Comparison of ENCODE assay signal across 18 cellular contexts in the genomic region with DNA sequence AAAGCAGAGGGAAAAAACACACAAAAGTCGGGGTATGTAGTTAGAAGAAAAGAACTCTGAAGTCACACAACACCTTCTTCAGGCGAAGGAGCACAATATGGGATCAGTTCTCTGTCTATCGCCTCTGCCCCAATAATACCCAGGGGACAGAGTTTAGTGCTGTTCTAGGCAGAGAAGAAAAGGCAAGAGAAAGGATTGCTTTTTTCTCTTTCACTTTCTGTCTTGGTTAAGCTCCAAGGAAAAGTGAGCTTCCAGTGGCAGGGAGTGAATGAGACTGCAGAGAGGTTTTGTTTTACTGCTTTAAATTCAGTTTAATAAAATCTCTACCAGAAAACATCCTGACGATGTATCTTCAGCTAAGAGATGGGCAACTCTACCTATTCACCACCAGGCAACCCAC.
A peak's percentile ranks its signal among the peaks of the same experiment; 100 is the strongest.
DNase-seq lines count a peak whose midpoint lies in the region; ATAC-seq and TF ChIP-seq lines count a peak whose summit lies in the region.
"Had no signal": no experiment of that assay in that cellular context is flagged by ENCODE, and none has a peak within 500 bp of the region (broad histone marks: within the 10 kb centered on the region; RNA-seq: fewer than 3 reads in every experiment).

No MANE protein-coding gene starts in this region.

- 74 to 77% methylated on average over 4 of the region's 4 CpGs for WGBS in upper lobe of left lung, 2 donors

- peaks cover 2% of the 10 kb centered on the region for H3K36me3 Mint-ChIP-seq in chondrocyte (ENCODE audit: low read depth)
- no peaks in the 10 kb centered on the region for H3K36me3 Mint-ChIP-seq in stimulated activated naive B cell treated with anti-CD40 and anti-IgM and Interleukin-4, amounts not matched to agents 10 μg/mL and 1 μg/mL and 100 μg/mL, for 72 hours
- H3K36me3 Mint-ChIP-seq in activated T-helper 1 cell treated with anti-CD3 and anti-CD28 coated beads, Interleukin-12 subunit alpha, Interleukin-12 subunit beta, Interleukin-2, Interleukin-4 antibody, amounts not matched to agents 30 ng/mL and 10 ng/mL and 1 ng/mL, durations not matched to agents 14 hours and 24 hours and 36 hours (ENCODE audit: low read depth) = no peaks in the 10 kb centered on the region
- H3K36me3 Mint-ChIP-seq: activated naive CD4-positive, alpha-beta T cell treated with anti-CD3 and anti-CD28 coated beads, Interleukin-2, amount 10 ng/mL, durations not matched to agents 7 days and 5 days had no signal

- TF ChIP-seq POLR2A in upper lobe of left lung (IDR thresholded peaks at IDR 0.05) = no peak

- no peak overlapping the region for H3K4me3 ChIP-seq in HL-60 (replicated peaks; ENCODE audit: insufficient read depth, low read length)
- peak overlapping the region; percentile 8 to 32 for H3K4me3 ChIP-seq in mucosa of rectum (ENCODE audit: low read length in 2 of 2)
- no peak overlapping the region for H3K4me3 ChIP-seq in upper lobe of left lung
- H3K4me3 ChIP-seq: hepatocyte, right lobe of liver had no signal

- H3K36me3 ChIP-seq in mucosa of rectum (ENCODE audit: control insufficient read depth in 2 of 2, insufficient read depth in 2 of 2, low read length in 2 of 2) (no peaks in the 10 kb centered on the region), upper lobe of left lung (no peaks in the 10 kb centered on the region)
- H3K36me3 ChIP-seq: right lobe of liver had no signal

- peak overlapping the region in 1 of 2 donors; percentile 36 for H3K9ac ChIP-seq in mucosa of rectum (ENCODE audit: low read depth in 1 of 2, low read length in 2 of 2)

- no peaks in the 10 kb centered on the region for H3K27me3 Mint-ChIP-seq in chondrocyte (ENCODE audit: low read depth)
- H3K27me3 Mint-ChIP-seq in stimulated activated naive B cell treated with anti-CD40 and anti-IgM and Interleukin-4, amounts not matched to agents 10 μg/mL and 1 μg/mL and 100 μg/mL, for 72 hours = peaks cover 0 to 9% of the 10 kb centered on the region in 2 donors
- no peaks in the 10 kb centered on the region for H3K27me3 Mint-ChIP-seq in activated T-helper 1 cell treated with anti-CD3 and anti-CD28 coated beads, Interleukin-12 subunit alpha, Interleukin-12 subunit beta, Interleukin-2, Interleukin-4 antibody, amounts not matched to agents 30 ng/mL and 10 ng/mL and 1 ng/mL, durations not matched to agents 14 hours and 24 hours and 36 hours (ENCODE audit: insufficient read depth)
- H3K27me3 Mint-ChIP-seq: activated naive CD4-positive, alpha-beta T cell treated with anti-CD3 and anti-CD28 coated beads, Interleukin-2, amount 10 ng/mL, durations not matched to agents 7 days and 5 days had no signal

- H3K4me1 ChIP-seq in mucosa of rectum (ENCODE audit: control insufficient read depth in 2 of 2, insufficient read depth in 2 of 2, low read length in 2 of 2) (no peaks in the 10 kb centered on the region), upper lobe of left lung (no peaks in the 10 kb centered on the region)
- H3K4me1 ChIP-seq: right lobe of liver had no signal

- peak overlapping the region; percentile 66 for H3K27ac ChIP-seq in HL-60 (replicated peaks)
- peak overlapping the region in 1 of 2 donors; percentile 19 for H3K27ac ChIP-seq in mucosa of rectum (ENCODE audit: low read depth in 2 of 2, low read length in 2 of 2)
- peak overlapping the region in 2 of 4 donors; percentile 19 to 51 for H3K27ac ChIP-seq in upper lobe of left lung
- H3K27ac ChIP-seq: hepatocyte, right lobe of liver had no signal

- H3K27me3 ChIP-seq in HL-60 (ENCODE audit: insufficient read depth, poor library complexity, severe bottlenecking) = no peaks in the 10 kb centered on the region
- H3K27me3 ChIP-seq in mucosa of rectum (ENCODE audit: control insufficient read depth in 2 of 2, insufficient read depth in 2 of 2, low read length in 2 of 2) = no peaks in the 10 kb centered on the region
- H3K27me3 ChIP-seq in upper lobe of left lung = no peaks in the 10 kb centered on the region
- H3K27me3 ChIP-seq: right lobe of liver had no signal

- H3K4me3 Mint-ChIP-seq in chondrocyte (ENCODE audit: unreplicated experiment) = peak overlapping the region; percentile 31
- H3K4me3 Mint-ChIP-seq in stimulated activated naive B cell treated with anti-CD40 and anti-IgM and Interleukin-4, amounts not matched to agents 10 μg/mL and 1 μg/mL and 100 μg/mL, for 72 hours = no peak overlapping the region
- no peak overlapping the region for H3K4me3 Mint-ChIP-seq in activated T-helper 1 cell treated with anti-CD3 and anti-CD28 coated beads, Interleukin-12 subunit alpha, Interleukin-12 subunit beta, Interleukin-2, Interleukin-4 antibody, amounts not matched to agents 30 ng/mL and 10 ng/mL and 1 ng/mL, durations not matched to agents 14 hours and 24 hours and 36 hours
- H3K4me3 Mint-ChIP-seq: activated naive CD4-positive, alpha-beta T cell treated with anti-CD3 and anti-CD28 coated beads, Interleukin-2, amount 10 ng/mL, durations not matched to agents 7 days and 5 days; nephron progenitor cell had no signal

- H3K9me3 Mint-ChIP-seq in chondrocyte (ENCODE audit: low read depth) = peaks cover 4% of the 10 kb centered on the region
- H3K9me3 Mint-ChIP-seq in stimulated activated naive B cell treated with anti-CD40 and anti-IgM and Interleukin-4, amounts not matched to agents 10 μg/mL and 1 μg/mL and 100 μg/mL, for 72 hours = peaks cover 2 to 4% of the 10 kb centered on the region in 2 donors
- peaks cover 4% of the 10 kb centered on the region for H3K9me3 Mint-ChIP-seq in activated T-helper 1 cell treated with anti-CD3 and anti-CD28 coated beads, Interleukin-12 subunit alpha, Interleukin-12 subunit beta, Interleukin-2, Interleukin-4 antibody, amounts not matched to agents 30 ng/mL and 10 ng/mL and 1 ng/mL, durations not matched to agents 14 hours and 24 hours and 36 hours

- TF ChIP-seq CTCF in HL-60 (IDR thresholded peaks at IDR 0.05; ENCODE audit: insufficient read depth, low read length) = no peak
- TF ChIP-seq CTCF in chondrocyte (IDR thresholded peaks at IDR 0.05) = no peak
- TF ChIP-seq CTCF in upper lobe of left lung (IDR thresholded peaks at IDR 0.05) = no peak

- H3K4me1 Mint-ChIP-seq in chondrocyte (ENCODE audit: low read depth) = peaks cover 27% of the 10 kb centered on the region
- H3K4me1 Mint-ChIP-seq in stimulated activated naive B cell treated with anti-CD40 and anti-IgM and Interleukin-4, amounts not matched to agents 10 μg/mL and 1 μg/mL and 100 μg/mL, for 72 hours = no peaks in the 10 kb centered on the region
- H3K4me1 Mint-ChIP-seq in activated T-helper 1 cell treated with anti-CD3 and anti-CD28 coated beads, Interleukin-12 subunit alpha, Interleukin-12 subunit beta, Interleukin-2, Interleukin-4 antibody, amounts not matched to agents 30 ng/mL and 10 ng/mL and 1 ng/mL, durations not matched to agents 14 hours and 24 hours and 36 hours (ENCODE audit: low read depth) = no peaks in the 10 kb centered on the region
- H3K4me1 Mint-ChIP-seq: activated naive CD4-positive, alpha-beta T cell treated with anti-CD3 and anti-CD28 coated beads, Interleukin-2, amount 10 ng/mL, durations not matched to agents 7 days and 5 days; nephron progenitor cell had no signal

- no peak for ATAC-seq in upper lobe of left lung (ENCODE audit: low FRiP score in 2 of 2)
- no peak for ATAC-seq in stimulated activated naive B cell treated with anti-CD40 and anti-IgM and Interleukin-4, amounts not matched to agents 10 μg/mL and 1 μg/mL and 100 μg/mL, for 72 hours (replicated peaks)
- no peak for ATAC-seq in HG02759 (IDR thresholded peaks at IDR 0.05; ENCODE audit: unreplicated experiment)
- ATAC-seq: HCT116, right lobe of liver had no signal

- intact Hi-C loops in activated T-helper 1 cell treated with anti-CD3 and anti-CD28 coated beads, Interleukin-12 subunit alpha, Interleukin-12 subunit beta, Interleukin-2, Interleukin-4 antibody, amounts not matched to agents 30 ng/mL and 10 ng/mL and 1 ng/mL, durations not matched to agents 14 hours and 24 hours and 36 hours (cut with micrococcal nuclease) = no loop called here

- H3K9me3 ChIP-seq in mucosa of rectum (ENCODE audit: control insufficient read depth in 2 of 2, low read length in 2 of 2) = no peaks in the 10 kb centered on the region
- H3K9me3 ChIP-seq in upper lobe of left lung = no peaks in the 10 kb centered on the region
- H3K9me3 ChIP-seq: right lobe of liver had no signal

- DNase-seq in AG08395 (ENCODE audit: low spot score) (peak; percentile 31), HL-60 (ENCODE audit: low read depth in 1 of 2, low spot score in 1 of 2) (no peak), chondrocyte (ENCODE audit: low spot score) (no peak), upper lobe of left lung (no peak)
- no peak for DNase-seq in stimulated activated naive B cell treated with anti-CD40 and anti-IgM and Interleukin-4, amounts not matched to agents 10 μg/mL and 1 μg/mL and 100 μg/mL, for 72 hours
- DNase-seq in activated T-helper 1 cell treated with anti-CD3 and anti-CD28 coated beads, Interleukin-12 subunit alpha, Interleukin-12 subunit beta, Interleukin-2, Interleukin-4 antibody, amounts not matched to agents 30 ng/mL and 10 ng/mL and 1 ng/mL, durations not matched to agents 14 hours and 24 hours and 36 hours (ENCODE audit: low spot score) = no peak
- DNase-seq: activated CD8-positive, alpha-beta memory T cell treated with anti-CD3 and anti-CD28 coated beads, Interleukin-2, amount 50 U/mL, for 4 hours; activated naive CD4-positive, alpha-beta T cell treated with anti-CD3 and anti-CD28 coated beads, Interleukin-2, amount 10 ng/mL, durations not matched to agents 7 days and 5 days; central memory CD4-positive, alpha-beta T cell; NCI-H1694; NCI-H526 treated with DMSO at 0.1 percent for 48 hours; nephron progenitor cell; right lobe of liver; stimulated activated naive CD4-positive, alpha-beta T cell had no signal

- no peak for TF ChIP-seq EP300 in upper lobe of left lung (IDR thresholded peaks at IDR 0.05)

- peak overlapping the region; percentile 14 for H3K27ac Mint-ChIP-seq in chondrocyte (ENCODE audit: unreplicated experiment)
- H3K27ac Mint-ChIP-seq in stimulated activated naive B cell treated with anti-CD40 and anti-IgM and Interleukin-4, amounts not matched to agents 10 μg/mL and 1 μg/mL and 100 μg/mL, for 72 hours = no peak overlapping the region
- no peak overlapping the region for H3K27ac Mint-ChIP-seq in activated T-helper 1 cell treated with anti-CD3 and anti-CD28 coated beads, Interleukin-12 subunit alpha, Interleukin-12 subunit beta, Interleukin-2, Interleukin-4 antibody, amounts not matched to agents 30 ng/mL and 10 ng/mL and 1 ng/mL, durations not matched to agents 14 hours and 24 hours and 36 hours
- H3K27ac Mint-ChIP-seq: activated naive CD4-positive, alpha-beta T cell treated with anti-CD3 and anti-CD28 coated beads, Interleukin-2, amount 10 ng/mL, durations not matched to agents 7 days and 5 days; nephron progenitor cell had no signal

Comparison
In these comparisons a context has a peak if more than half of its experiments do, and no peak if none do; other contexts are left out.
1. H3K4me3 ChIP-seq: peak in mucosa of rectum (2 of 2); none in HL-60 (single experiment) and upper lobe of left lung (0 of 4).